ENCODE assay signal across 35 cellular contexts in genomic region chr3:76950590-76950989, GRCh38.
"Had no signal": no experiment of that assay in that cellular context is flagged by ENCODE, and none has a peak within 500 bp of the region (broad histone marks: within the 10 kb centered on the region; RNA-seq: fewer than 3 reads in every experiment).

No MANE protein-coding gene starts in this region.

- H3K4me1 Mint-ChIP-seq: activated B cell treated with CpG ODN at 0.5 μM for 24 hours; activated CD4-positive, alpha-beta T cell treated with anti-CD3 and anti-CD28 coated beads, Interleukin-2, amount 10 ng/mL, durations not matched to agents 24 days and 14 days; activated naive CD8-positive, alpha-beta T cell treated with anti-CD3 and anti-CD28 coated beads for 36 hours; activated T-helper 17 cell treated with anti-CD3 and anti-CD28 coated beads, Interleukin-2, amount 50 U/mL, for 72 hours had no signal

- H3K27me3 ChIP-seq: adrenal gland, body of pancreas, brain microvascular endothelial cell, breast epithelium had no signal

- H3K36me3 Mint-ChIP-seq: activated CD4-positive, alpha-beta memory T cell treated with anti-CD3 and anti-CD28 coated beads for 36 hours had no signal

- H3K4me3 ChIP-seq: adrenal gland, body of pancreas, breast epithelium had no signal

- H3K4me1 ChIP-seq: adrenal gland, body of pancreas, breast epithelium had no signal

- H3K36me3 ChIP-seq: adrenal gland, brain microvascular endothelial cell, breast epithelium had no signal

- H3K27ac ChIP-seq: adrenal gland, body of pancreas, brain microvascular endothelial cell, breast epithelium, VCaP had no signal

- H3K4me3 Mint-ChIP-seq: activated B cell treated with CpG ODN at 0.5 μM for 24 hours; activated CD4-positive, alpha-beta memory T cell treated with anti-CD3 and anti-CD28 coated beads for 36 hours; activated CD4-positive, alpha-beta T cell treated with anti-CD3 and anti-CD28 coated beads, Interleukin-2, amount 10 ng/mL, durations not matched to agents 24 days and 14 days; activated CD8-positive, alpha-beta T cell treated with anti-CD3 and anti-CD28 coated beads for 36 hours; activated naive CD4-positive, alpha-beta T cell treated with anti-CD3 and anti-CD28 coated beads for 36 hours; activated naive CD8-positive, alpha-beta T cell treated with anti-CD3 and anti-CD28 coated beads for 36 hours; activated T-cell treated with anti-CD3 and anti-CD28 coated beads, Interleukin-2, amount 50 U/mL, for 4 hours; activated T-cell treated with anti-CD3 and anti-CD28 coated beads, Interleukin-2, amount 50 U/mL, for 72 hours; activated T-helper 1 cell treated with anti-CD3 and anti-CD28 coated beads, Interleukin-12 subunit alpha, Interleukin-12 subunit beta, Interleukin-2, Interleukin-4 antibody, amounts not matched to agents 30 ng/mL and 10 ng/mL and 1 ng/mL, durations not matched to agents 14 hours and 24 hours and 36 hours; activated T-helper 17 cell treated with anti-CD3 and anti-CD28 coated beads, Interleukin-2, amount 50 U/mL, for 72 hours; T-helper 2 cell treated with Interferon-gamma antibody and Interleukin-4, amounts not matched to agents 5 μg/mL and 100 μg/mL, for 36 hours had no signal

- H3K9me3 ChIP-seq: adrenal gland, body of pancreas, breast epithelium had no signal

- H3K27me3 Mint-ChIP-seq: activated B cell treated with CpG ODN at 0.5 μM for 24 hours; activated CD4-positive, alpha-beta memory T cell treated with anti-CD3 and anti-CD28 coated beads for 36 hours; activated CD4-positive, alpha-beta T cell treated with anti-CD3 and anti-CD28 coated beads, Interleukin-2, amount 10 ng/mL, durations not matched to agents 24 days and 14 days; activated CD8-positive, alpha-beta T cell treated with anti-CD3 and anti-CD28 coated beads for 36 hours; activated naive CD8-positive, alpha-beta T cell treated with anti-CD3 and anti-CD28 coated beads for 36 hours; activated T-helper 17 cell treated with anti-CD3 and anti-CD28 coated beads, Interleukin-2, amount 50 U/mL, for 72 hours had no signal

- H3K27ac Mint-ChIP-seq: activated B cell treated with CpG ODN at 0.5 μM for 24 hours; activated CD4-positive, alpha-beta memory T cell treated with anti-CD3 and anti-CD28 coated beads for 36 hours; activated CD4-positive, alpha-beta T cell treated with anti-CD3 and anti-CD28 coated beads, Interleukin-2, amount 10 ng/mL, durations not matched to agents 24 days and 14 days; activated CD8-positive, alpha-beta T cell treated with anti-CD3 and anti-CD28 coated beads for 36 hours; activated naive CD4-positive, alpha-beta T cell treated with anti-CD3 and anti-CD28 coated beads for 36 hours; activated naive CD4-positive, alpha-beta T cell treated with anti-CD3 and anti-CD28 coated beads, Interleukin-2, amount 50 U/mL, for 72 hours; activated naive CD8-positive, alpha-beta T cell treated with anti-CD3 and anti-CD28 coated beads for 36 hours; activated T-cell treated with anti-CD3 and anti-CD28 coated beads, Interleukin-2, amount 50 U/mL, for 72 hours; activated T-helper 1 cell treated with anti-CD3 and anti-CD28 coated beads, Interleukin-12 subunit alpha, Interleukin-12 subunit beta, Interleukin-2, Interleukin-4 antibody, amounts not matched to agents 30 ng/mL and 10 ng/mL and 1 ng/mL, durations not matched to agents 14 hours and 24 hours and 36 hours; activated T-helper 17 cell treated with anti-CD3 and anti-CD28 coated beads, Interleukin-2, amount 50 U/mL, for 72 hours; T-helper 2 cell treated with Interferon-gamma antibody and Interleukin-4, amounts not matched to agents 5 μg/mL and 100 μg/mL, for 36 hours had no signal

- ATAC-seq: activated CD8-positive, alpha-beta T cell treated with anti-CD3 and anti-CD28 coated beads for 36 hours; activated naive CD4-positive, alpha-beta T cell treated with anti-CD3 and anti-CD28 coated beads, Interleukin-2, amount 50 U/mL, for 72 hours; activated T-cell treated with anti-CD3 and anti-CD28 coated beads, Interleukin-2, amount 50 U/mL, for 4 hours; activated T-cell treated with anti-CD3 and anti-CD28 coated beads, Interleukin-2, amount 50 U/mL, for 72 hours; activated T-helper 17 cell treated with anti-CD3 and anti-CD28 coated beads, Interleukin-2, amount 50 U/mL, for 72 hours; body of pancreas had no signal

- DNase-seq: activated B cell treated with CpG ODN at 0.5 μM for 24 hours; activated CD4-positive, alpha-beta memory T cell treated with anti-CD3 and anti-CD28 coated beads for 36 hours; activated CD4-positive, alpha-beta T cell treated with anti-CD3 and anti-CD28 coated beads for 4 hours; activated CD4-positive, alpha-beta T cell treated with anti-CD3 and anti-CD28 coated beads, Interleukin-2, amount 10 ng/mL, durations not matched to agents 24 days and 14 days; activated CD4-positive, alpha-beta T cell treated with anti-CD3 and anti-CD28 coated beads, Interleukin-2, amount 50 U/mL, for 1 hour; activated CD4-positive, alpha-beta T cell treated with anti-CD3 and anti-CD28 coated beads, Interleukin-2, amount 50 U/mL, for 4 hours; activated CD4-positive, CD25-positive, alpha-beta regulatory T cell treated with anti-CD3 and anti-CD28 coated beads, Interleukin-2, amount 50 U/mL, for 72 hours; activated CD8-positive, alpha-beta memory T cell treated with anti-CD3 and anti-CD28 coated beads, Interleukin-2, amount 50 U/mL, for 4 hours; activated CD8-positive, alpha-beta T cell treated with anti-CD3 and anti-CD28 coated beads for 36 hours; activated effector memory CD4-positive, alpha-beta T cell treated with anti-CD3 and anti-CD28 coated beads, Interleukin-2, amount 50 U/mL, for 16 hours; activated gamma-delta T cell treated with Interleukin-2 at 50 U/mL for 16 hours; activated naive CD4-positive, alpha-beta T cell; activated naive CD4-positive, alpha-beta T cell treated with anti-CD3 and anti-CD28 coated beads for 36 hours; activated naive CD4-positive, alpha-beta T cell treated with anti-CD3 and anti-CD28 coated beads, Interleukin-2, amount 50 U/mL, for 16 hours; activated naive CD8-positive, alpha-beta T cell treated with anti-CD3 and anti-CD28 coated beads for 36 hours; activated T-cell treated with anti-CD3 and anti-CD28 coated beads for 4 hours; activated T-cell treated with anti-CD3 and anti-CD28 coated beads, Interleukin-2, amount 50 U/mL, for 1 hour; activated T-cell treated with anti-CD3 and anti-CD28 coated beads, Interleukin-2, amount 50 U/mL, for 4 hours; activated T-cell treated with anti-CD3 and anti-CD28 coated beads, Interleukin-2, amount 50 U/mL, for 72 hours; adrenal gland; amniotic stem cell; aorta; body of pancreas; brain microvascular endothelial cell; central memory CD4-positive, alpha-beta T cell; T-helper 2 cell; T-helper 9 cell had no signal

- FAIRE-seq: astrocyte, TTC549 had no signal
